22 cellular contexts compared by ENCODE assay signal in the genomic region with DNA sequence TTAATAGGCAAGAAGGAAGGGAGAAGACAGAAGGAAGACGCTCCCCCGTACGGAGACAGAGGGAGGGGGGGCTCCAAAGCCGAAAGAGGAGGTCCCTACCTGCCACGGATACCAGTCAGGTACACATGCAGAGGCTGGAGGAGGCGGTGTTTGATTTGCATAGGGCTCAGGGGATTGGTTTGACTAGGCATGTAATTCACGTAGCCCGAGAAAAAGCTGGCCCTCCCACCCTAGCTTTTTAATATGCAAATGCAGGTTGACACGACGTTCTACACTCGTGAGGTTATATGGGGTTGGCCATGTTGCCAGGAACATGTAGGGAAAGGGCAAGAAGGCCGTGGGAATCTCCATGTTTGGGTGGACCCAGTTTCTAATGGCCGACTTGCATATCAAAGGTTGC.
"Had no signal": no experiment of that assay in that cellular context is flagged by ENCODE, and none has a peak within 500 bp of the region (broad histone marks: within the 10 kb centered on the region; RNA-seq: fewer than 3 reads in every experiment).

No MANE protein-coding gene starts in this region.

- H3K4me1 ChIP-seq: esophagus squamous epithelium, uterus had no signal

- H3K9me3 Mint-ChIP-seq: activated CD8-positive, alpha-beta T cell treated with anti-CD3 and anti-CD28 coated beads for 36 hours; dendritic cell treated with granulocyte-macrophage colony-stimulating factor and Interleukin-4, amounts not matched to agents 40 ng/mL and 50 ng/mL, for 4 days; nephron had no signal

- H3K27ac ChIP-seq: esophagus squamous epithelium, heart right ventricle, lower lobe of right lung, tibial nerve, uterus had no signal

- H3K27me3 ChIP-seq: esophagus squamous epithelium, heart right ventricle, tibial nerve, uterus had no signal

- H3K4me3 ChIP-seq: esophagus squamous epithelium, heart right ventricle, lower lobe of right lung, tibial nerve, uterus had no signal

- H3K4me3 Mint-ChIP-seq: activated CD8-positive, alpha-beta T cell treated with anti-CD3 and anti-CD28 coated beads for 36 hours; dendritic cell treated with granulocyte-macrophage colony-stimulating factor and Interleukin-4, amounts not matched to agents 40 ng/mL and 50 ng/mL, for 4 days; nephron had no signal

- H3K27me3 Mint-ChIP-seq: activated CD8-positive, alpha-beta T cell treated with anti-CD3 and anti-CD28 coated beads for 36 hours; dendritic cell treated with granulocyte-macrophage colony-stimulating factor and Interleukin-4, amounts not matched to agents 40 ng/mL and 50 ng/mL, for 4 days had no signal

- ATAC-seq: activated CD8-positive, alpha-beta T cell treated with anti-CD3 and anti-CD28 coated beads for 36 hours; heart right ventricle; left colon; lower lobe of right lung; stimulated activated naive CD8-positive, alpha-beta T cell treated with anti-CD3 and anti-CD28 coated beads, Interleukin-15, Interleukin-2, amounts not matched to agents 100 U/mL and 50 U/mL, for 24 hours had no signal

- H3K9me3 ChIP-seq: esophagus squamous epithelium, heart right ventricle, lower lobe of right lung, tibial nerve, uterus had no signal

- H3K36me3 ChIP-seq: uterus had no signal

- DNase-seq: activated CD4-positive, alpha-beta T cell treated with anti-CD3 and anti-CD28 coated beads for 48 hours; activated CD4-positive, CD25-positive, alpha-beta regulatory T cell; activated CD8-positive, alpha-beta memory T cell treated with anti-CD3 and anti-CD28 coated beads, Interleukin-2, amount 50 U/mL, for 4 hours; activated CD8-positive, alpha-beta T cell treated with anti-CD3 and anti-CD28 coated beads for 36 hours; activated effector memory CD4-positive, alpha-beta T cell treated with Interleukin-2 at 50 U/mL for 16 hours; activated naive CD4-positive, alpha-beta T cell treated with anti-CD3 and anti-CD28 coated beads, Interleukin-2, amount 50 U/mL, for 16 hours; activated T-cell treated with anti-CD3 and anti-CD28 coated beads, Interleukin-2, amount 50 U/mL, for 48 hours; effector memory CD4-positive, alpha-beta T cell; esophagus squamous epithelium; heart right ventricle; islet precursor cell; left colon; lower lobe of right lung; nucleus accumbens; posterior cingulate gyrus; stimulated activated CD4-positive, alpha-beta T cell treated with anti-CD3 and anti-CD28 coated beads, Interleukin-12 subunit alpha, Interleukin-12 subunit beta, amount 100 ng/mL, for 4 hours; stimulated activated CD4-positive, alpha-beta T cell treated with anti-CD3 and anti-CD28 coated beads, Interleukin-1b, Interleukin-23, amount 100 ng/mL, for 48 hours; stimulated activated naive CD8-positive, alpha-beta T cell treated with anti-CD3 and anti-CD28 coated beads, Interleukin-15, Interleukin-2, amounts not matched to agents 100 U/mL and 50 U/mL, for 24 hours; uterus had no signal
